In genomic region chr9:121271368-121272351, GRCh38 we compare ENCODE assay signal across 9 cellular contexts. TPM values are rescaled to one million over a fixed set of nuclear protein-coding genes. Genes with fewer than 3 reads are reported as not detected.
DNase-seq lines count a peak whose midpoint lies in the region; ATAC-seq, FAIRE-seq and TF ChIP-seq lines count a peak whose summit lies in the region.
"Had no signal": no experiment of that assay in that cellular context is flagged by ENCODE, and none has a peak within 500 bp of the region (broad histone marks: within the 10 kb centered on the region; RNA-seq: fewer than 3 reads in every experiment).

No MANE protein-coding gene starts in this region.

- FAIRE-seq in small intestine (lab: Jason Lieb, UNC), result no peak

- 31% methylated on average over 13 of the region's 13 CpGs for WGBS in right cardiac atrium
- 51 to 75% (median 68%) methylated on average over 13 of the region's 13 CpGs for WGBS in small intestine, 3 donors

- H3K4me2 ChIP-seq in GM23338, result peak overlapping the region; percentile 43; the same call in 1 of the 2 replicates

- peaks cover 12% of the 10 kb centered on the region for H3K27me3 Mint-ChIP-seq in GM23338 (ENCODE audit: insufficient read depth, low read depth, poor library complexity)

- DNase-seq in GM23338 (ENCODE audit: low spot score) (no peak), UCSD-AML1 (lab: John Stamatoyannopoulos, UW; ENCODE audit: unreplicated experiment) (peak; percentile 81), right cardiac atrium (peak; percentile 70 to 85 (median 84)), small intestine (no peak), NCI-H146 treated with DMSO at 0.1 percent for 48 hours (lab: John Stamatoyannopoulos, UW; ENCODE audit: unreplicated experiment) (no peak), omental fat pad (ENCODE audit: low spot score) (no peak), COR-L47 (lab: John Stamatoyannopoulos, UW) (no peak)

- H3K36me3 ChIP-seq in GM23338 (ENCODE audit: insufficient read depth) (no peaks in the 10 kb centered on the region), small intestine (ENCODE audit: control insufficient read depth in 2 of 2, insufficient read depth in 2 of 2, low read length in 2 of 2) (no peaks in the 10 kb centered on the region)

- no peak for TF ChIP-seq CTCF in GM23338 (conservative IDR thresholded peaks at IDR 0.05; ENCODE audit: low read depth in 2 of 2)
- no peak for TF ChIP-seq CTCF in omental fat pad (IDR thresholded peaks at IDR 0.05)

- H3K79me2 ChIP-seq in GM23338 (replicated peaks; ENCODE audit: insufficient read depth), result peaks cover 6% of the 10 kb centered on the region

- no peaks in the 10 kb centered on the region for H3K9me2 ChIP-seq in GM23338 (ENCODE audit: insufficient read depth)

- H3K27me3 ChIP-seq in GM23338 (ENCODE audit: insufficient read depth), result peaks cover 26% of the 10 kb centered on the region
- H3K27me3 ChIP-seq in right cardiac atrium (ENCODE audit: control insufficient read depth, insufficient read depth), result no peaks in the 10 kb centered on the region
- no peaks in the 10 kb centered on the region for H3K27me3 ChIP-seq in small intestine (ENCODE audit: control insufficient read depth in 2 of 2, insufficient read depth in 2 of 2, low read length in 2 of 2)

- ATAC-seq in GM23338 (no peak), right cardiac atrium (peak; percentile 59 to 61), omental fat pad (ENCODE audit: low FRiP score) (no peak), HG02852 (IDR thresholded peaks at IDR 0.05; ENCODE audit: unreplicated experiment) (no peak)

- no peak overlapping the region for H3K27ac Mint-ChIP-seq in GM23338

- intact Hi-C loops in right cardiac atrium (cut with DNase I), result no loop called here

- no peaks in the 10 kb centered on the region for H3K9me3 ChIP-seq in right cardiac atrium (ENCODE audit: control insufficient read depth, low read length)
- no peaks in the 10 kb centered on the region for H3K9me3 ChIP-seq in small intestine (ENCODE audit: control insufficient read depth, low read depth)

- H3K4me3 Mint-ChIP-seq in GM23338, result no peak overlapping the region

- H4K20me1 ChIP-seq in GM23338 (replicated peaks; ENCODE audit: insufficient read depth), result no peaks in the 10 kb centered on the region; the same call in 1 of the 2 replicates

- H3F3A ChIP-seq in GM23338 (replicated peaks; ENCODE audit: low read depth), result peaks cover 6% of the 10 kb centered on the region

- no peaks in the 10 kb centered on the region for H3K36me3 Mint-ChIP-seq in GM23338 (ENCODE audit: low read depth)

- no peak overlapping the region for H2AFZ ChIP-seq in GM23338

- H3K4me1 Mint-ChIP-seq in GM23338, result peaks cover 48% of the 10 kb centered on the region

- H3K4me1 ChIP-seq in GM23338 (ENCODE audit: insufficient read depth) (peaks cover 36% of the 10 kb centered on the region), right cardiac atrium (ENCODE audit: control insufficient read depth, insufficient read depth, low read length) (peaks cover 20% of the 10 kb centered on the region), small intestine (ENCODE audit: control insufficient read depth in 2 of 2, insufficient read depth in 1 of 2, low read depth in 1 of 2, low read length in 1 of 2) (peaks cover 0 to 5% of the 10 kb centered on the region in 2 donors)

- H3K4me3 ChIP-seq in GM23338 (no peak overlapping the region), right cardiac atrium (ENCODE audit: low read length) (no peak overlapping the region), small intestine (ENCODE audit: low read depth in 1 of 2, low read length in 2 of 2) (no peak overlapping the region)

- H3K9me3 Mint-ChIP-seq in GM23338, result no peaks in the 10 kb centered on the region

- H3K27ac ChIP-seq in GM23338 (ENCODE audit: low read depth) (no peak overlapping the region), right cardiac atrium (ENCODE audit: low read length) (peak overlapping the region; percentile 61), small intestine (ENCODE audit: low read depth in 1 of 2, low read length in 1 of 2) (peak overlapping the region; percentile 14 to 72)
- H3K27ac ChIP-seq: VCaP had no signal

TF ChIP-seq in GM23338, 12 proteins besides CTCF, POLR2A, EP300 and RAD21 (continues in another document):
- TF ChIP-seq ZNF114 (CRISPR knock-in tag; IDR thresholded peaks at IDR 0.05) (no peak), JUNB (IDR thresholded peaks at IDR 0.05; ENCODE audit: unreplicated experiment) (no peak), EZH2 (IDR thresholded peaks at IDR 0.05; ENCODE audit: low read depth, unreplicated experiment) (no peak), POLR2AphosphoS5 (IDR thresholded peaks at IDR 0.05; ENCODE audit: low read depth) (no peak), ZNF462 (CRISPR knock-in tag; IDR thresholded peaks at IDR 0.05) (no peak), ZNF331 (CRISPR knock-in tag; IDR thresholded peaks at IDR 0.05; ENCODE audit: low read depth) (no peak), NANOG (IDR thresholded peaks at IDR 0.05; ENCODE audit: borderline replicate concordance) (no peak), CREB1 (CRISPR knock-in tag; IDR thresholded peaks at IDR 0.05; ENCODE audit: low read depth) (no peak), ETS1 (IDR thresholded peaks at IDR 0.05) (no peak)

RNA-seq across cellular contexts. Expression of gene GSN, which starts 3.7 kb away (rescaled TPM):
- total RNA-seq in GM23338 (2014; rRNA removed; shearing (Covaris generic)), result 85.7 and 101 TPM in 2 replicates
- 30.2 and 38.3 TPM in 2 replicates for polyA plus RNA-seq in GM23338 (2016; fragmentation: Nextera tagmentation; extraction: Ambion mirVana)
- 1,000 to 10,000 TPM in 3 of 4 donors, 100 to 1,000 TPM in 1; 949 to 1,838 (median 1,489) TPM for total RNA-seq in right cardiac atrium
- polyA plus RNA-seq in right cardiac atrium, result 1,813 TPM
- 100 to 1,000 TPM; 196 to 380 (median 205) TPM for polyA plus RNA-seq in small intestine
- total RNA-seq in omental fat pad, result 1,000 to 10,000 TPM; 3,140 to 6,734 (median 4,294) TPM

Comparison
In these comparisons a context has a peak if more than half of its experiments do, and no peak if none do; other contexts are left out.
1. ATAC-seq: peak in right cardiac atrium (2 of 2); none in GM23338 (single experiment), omental fat pad (single experiment) and HG02852 (single experiment).
2. DNase-seq: peak in UCSD-AML1 (single experiment) and right cardiac atrium (3 of 3); none in GM23338 (single experiment), small intestine (single experiment), NCI-H146 treated with DMSO at 0.1 percent for 48 hours (single experiment), omental fat pad (single experiment) and COR-L47 (single experiment).